Comparison of ENCODE assay signal across 1 cellular context in the genomic region with DNA sequence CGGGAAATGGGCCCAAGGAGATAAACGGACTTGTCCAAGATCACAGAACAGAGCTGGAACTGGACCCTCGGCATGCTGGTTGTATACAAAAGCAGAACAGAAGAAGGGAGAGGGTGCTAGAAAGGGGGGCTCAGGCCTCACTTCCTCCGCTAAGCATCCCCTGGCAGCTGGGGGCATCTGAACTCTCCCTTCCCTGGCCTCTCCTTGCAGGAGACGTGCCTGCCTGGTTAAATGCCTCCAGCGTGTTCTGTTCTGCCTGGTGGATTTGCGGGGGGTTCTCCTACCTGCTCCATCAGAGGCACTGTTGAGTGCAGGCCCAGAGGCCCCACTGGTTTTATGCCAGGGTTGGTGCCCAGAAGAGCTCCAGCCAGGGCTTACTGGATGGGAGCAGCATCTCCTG.
TF ChIP-seq lines count a peak whose summit lies in the region.

No MANE protein-coding gene starts in this region.

TF ChIP-seq in H1, 55 proteins besides CTCF, POLR2A, EP300 and RAD21 (continued from another document):
- no peak for TF ChIP-seq TBP (IDR thresholded peaks at IDR 0.05; ENCODE audit: low read depth, low read length)
- TF ChIP-seq, protein P1, sequence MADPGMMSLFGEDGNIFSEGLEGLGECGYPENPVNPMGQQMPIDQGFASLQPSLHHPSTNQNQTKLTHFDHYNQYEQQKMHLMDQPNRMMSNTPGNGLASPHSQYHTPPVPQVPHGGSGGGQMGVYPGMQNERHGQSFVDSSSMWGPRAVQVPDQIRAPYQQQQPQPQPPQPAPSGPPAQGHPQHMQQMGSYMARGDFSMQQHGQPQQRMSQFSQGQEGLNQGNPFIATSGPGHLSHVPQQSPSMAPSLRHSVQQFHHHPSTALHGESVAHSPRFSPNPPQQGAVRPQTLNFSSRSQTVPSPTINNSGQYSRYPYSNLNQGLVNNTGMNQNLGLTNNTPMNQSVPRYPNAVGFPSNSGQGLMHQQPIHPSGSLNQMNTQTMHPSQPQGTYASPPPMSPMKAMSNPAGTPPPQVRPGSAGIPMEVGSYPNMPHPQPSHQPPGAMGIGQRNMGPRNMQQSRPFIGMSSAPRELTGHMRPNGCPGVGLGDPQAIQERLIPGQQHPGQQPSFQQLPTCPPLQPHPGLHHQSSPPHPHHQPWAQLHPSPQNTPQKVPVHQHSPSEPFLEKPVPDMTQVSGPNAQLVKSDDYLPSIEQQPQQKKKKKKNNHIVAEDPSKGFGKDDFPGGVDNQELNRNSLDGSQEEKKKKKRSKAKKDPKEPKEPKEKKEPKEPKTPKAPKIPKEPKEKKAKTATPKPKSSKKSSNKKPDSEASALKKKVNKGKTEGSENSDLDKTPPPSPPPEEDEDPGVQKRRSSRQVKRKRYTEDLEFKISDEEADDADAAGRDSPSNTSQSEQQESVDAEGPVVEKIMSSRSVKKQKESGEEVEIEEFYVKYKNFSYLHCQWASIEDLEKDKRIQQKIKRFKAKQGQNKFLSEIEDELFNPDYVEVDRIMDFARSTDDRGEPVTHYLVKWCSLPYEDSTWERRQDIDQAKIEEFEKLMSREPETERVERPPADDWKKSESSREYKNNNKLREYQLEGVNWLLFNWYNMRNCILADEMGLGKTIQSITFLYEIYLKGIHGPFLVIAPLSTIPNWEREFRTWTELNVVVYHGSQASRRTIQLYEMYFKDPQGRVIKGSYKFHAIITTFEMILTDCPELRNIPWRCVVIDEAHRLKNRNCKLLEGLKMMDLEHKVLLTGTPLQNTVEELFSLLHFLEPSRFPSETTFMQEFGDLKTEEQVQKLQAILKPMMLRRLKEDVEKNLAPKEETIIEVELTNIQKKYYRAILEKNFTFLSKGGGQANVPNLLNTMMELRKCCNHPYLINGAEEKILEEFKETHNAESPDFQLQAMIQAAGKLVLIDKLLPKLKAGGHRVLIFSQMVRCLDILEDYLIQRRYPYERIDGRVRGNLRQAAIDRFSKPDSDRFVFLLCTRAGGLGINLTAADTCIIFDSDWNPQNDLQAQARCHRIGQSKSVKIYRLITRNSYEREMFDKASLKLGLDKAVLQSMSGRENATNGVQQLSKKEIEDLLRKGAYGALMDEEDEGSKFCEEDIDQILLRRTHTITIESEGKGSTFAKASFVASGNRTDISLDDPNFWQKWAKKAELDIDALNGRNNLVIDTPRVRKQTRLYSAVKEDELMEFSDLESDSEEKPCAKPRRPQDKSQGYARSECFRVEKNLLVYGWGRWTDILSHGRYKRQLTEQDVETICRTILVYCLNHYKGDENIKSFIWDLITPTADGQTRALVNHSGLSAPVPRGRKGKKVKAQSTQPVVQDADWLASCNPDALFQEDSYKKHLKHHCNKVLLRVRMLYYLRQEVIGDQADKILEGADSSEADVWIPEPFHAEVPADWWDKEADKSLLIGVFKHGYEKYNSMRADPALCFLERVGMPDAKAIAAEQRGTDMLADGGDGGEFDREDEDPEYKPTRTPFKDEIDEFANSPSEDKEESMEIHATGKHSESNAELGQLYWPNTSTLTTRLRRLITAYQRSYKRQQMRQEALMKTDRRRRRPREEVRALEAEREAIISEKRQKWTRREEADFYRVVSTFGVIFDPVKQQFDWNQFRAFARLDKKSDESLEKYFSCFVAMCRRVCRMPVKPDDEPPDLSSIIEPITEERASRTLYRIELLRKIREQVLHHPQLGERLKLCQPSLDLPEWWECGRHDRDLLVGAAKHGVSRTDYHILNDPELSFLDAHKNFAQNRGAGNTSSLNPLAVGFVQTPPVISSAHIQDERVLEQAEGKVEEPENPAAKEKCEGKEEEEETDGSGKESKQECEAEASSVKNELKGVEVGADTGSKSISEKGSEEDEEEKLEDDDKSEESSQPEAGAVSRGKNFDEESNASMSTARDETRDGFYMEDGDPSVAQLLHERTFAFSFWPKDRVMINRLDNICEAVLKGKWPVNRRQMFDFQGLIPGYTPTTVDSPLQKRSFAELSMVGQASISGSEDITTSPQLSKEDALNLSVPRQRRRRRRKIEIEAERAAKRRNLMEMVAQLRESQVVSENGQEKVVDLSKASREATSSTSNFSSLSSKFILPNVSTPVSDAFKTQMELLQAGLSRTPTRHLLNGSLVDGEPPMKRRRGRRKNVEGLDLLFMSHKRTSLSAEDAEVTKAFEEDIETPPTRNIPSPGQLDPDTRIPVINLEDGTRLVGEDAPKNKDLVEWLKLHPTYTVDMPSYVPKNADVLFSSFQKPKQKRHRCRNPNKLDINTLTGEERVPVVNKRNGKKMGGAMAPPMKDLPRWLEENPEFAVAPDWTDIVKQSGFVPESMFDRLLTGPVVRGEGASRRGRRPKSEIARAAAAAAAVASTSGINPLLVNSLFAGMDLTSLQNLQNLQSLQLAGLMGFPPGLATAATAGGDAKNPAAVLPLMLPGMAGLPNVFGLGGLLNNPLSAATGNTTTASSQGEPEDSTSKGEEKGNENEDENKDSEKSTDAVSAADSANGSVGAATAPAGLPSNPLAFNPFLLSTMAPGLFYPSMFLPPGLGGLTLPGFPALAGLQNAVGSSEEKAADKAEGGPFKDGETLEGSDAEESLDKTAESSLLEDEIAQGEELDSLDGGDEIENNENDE (IDR thresholded peaks at IDR 0.05; ENCODE audit: insufficient replicate concordance, low read length): no peak
- TF ChIP-seq NANOG (IDR thresholded peaks at IDR 0.05; ENCODE audit: insufficient read depth, low read depth, low read length, poor library complexity, severe bottlenecking): no peak
- no peak for TF ChIP-seq SIX5 (IDR thresholded peaks at IDR 0.05; ENCODE audit: low read depth, low read length)
- TF ChIP-seq RXRA (IDR thresholded peaks at IDR 0.05; ENCODE audit: insufficient read depth, low read depth, low read length): no peak
- no peak for TF ChIP-seq CREB1 (IDR thresholded peaks at IDR 0.05)
- TF ChIP-seq, protein P2, sequence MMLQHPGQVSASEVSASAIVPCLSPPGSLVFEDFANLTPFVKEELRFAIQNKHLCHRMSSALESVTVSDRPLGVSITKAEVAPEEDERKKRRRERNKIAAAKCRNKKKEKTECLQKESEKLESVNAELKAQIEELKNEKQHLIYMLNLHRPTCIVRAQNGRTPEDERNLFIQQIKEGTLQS (IDR thresholded peaks at IDR 0.05; ENCODE audit: insufficient read depth, low read depth, low read length): no peak
- TF ChIP-seq KDM5A (IDR thresholded peaks at IDR 0.05; ENCODE audit: low read length): no peak
- no peak for TF ChIP-seq TEAD4 (IDR thresholded peaks at IDR 0.05; ENCODE audit: low read depth, low read length)
- no peak for TF ChIP-seq PHF8 (conservative IDR thresholded peaks at IDR 0.05; ENCODE audit: low read depth, low read length)
- TF ChIP-seq CHD1 (IDR thresholded peaks at IDR 0.05; ENCODE audit: low read depth, low read length): no peak
- no peak for TF ChIP-seq SP2 (IDR thresholded peaks at IDR 0.05; ENCODE audit: low read length)
- TF ChIP-seq JUND (IDR thresholded peaks at IDR 0.05; ENCODE audit: low read length): no peak
- TF ChIP-seq SAP30 (IDR thresholded peaks at IDR 0.05; ENCODE audit: insufficient read depth, insufficient replicate concordance, low read length): no peak
